ENCODE assay signal across 1 cellular context in genomic region chr11:1694064-1694845, GRCh38.
TF ChIP-seq lines count a peak whose summit lies in the region.

No MANE protein-coding gene starts in this region.

TF ChIP-seq in K562, 482 proteins besides CTCF, POLR2A, EP300 and RAD21 (continued from another document):
- TF ChIP-seq HMGN3 (IDR thresholded peaks at IDR 0.05; ENCODE audit: borderline replicate concordance, extremely low read depth, insufficient read length, low read depth, low read length) (peak; percentile 22), CBX5 (IDR thresholded peaks at IDR 0.05; ENCODE audit: borderline replicate concordance, low read depth) (peak; percentile 22; the same call in 1 of the 2 replicates), RB1 (IDR thresholded peaks at IDR 0.05; ENCODE audit: low read depth) (peak; percentile 89), JUND (IDR thresholded peaks at IDR 0.05; ENCODE audit: borderline replicate concordance, low read depth, low read length) (peak; percentile 30; the same call in 1 of the 2 replicates), JUND (tag; IDR thresholded peaks at IDR 0.05; ENCODE audit: borderline replicate concordance, low read depth, low read length) (no peak), ARID2 (IDR thresholded peaks at IDR 0.05) (peak; percentile 85), MYNN (IDR thresholded peaks at IDR 0.05) (0 out of 2 replicates have a peak, but pooled peaks have one; percentile 34), MYNN (CRISPR knock-in tag; IDR thresholded peaks at IDR 0.05) (no peak), VEZF1 (CRISPR knock-in tag; IDR thresholded peaks at IDR 0.05) (peak; percentile 99), TCF15 (CRISPR knock-in tag; IDR thresholded peaks at IDR 0.05) (no peak), ZBTB7A (IDR thresholded peaks at IDR 0.05; ENCODE audit: borderline replicate concordance, control insufficient read depth, low read depth, low read length) (0 out of 2 replicates have a peak, but pooled peaks have one; percentile 7), SMARCE1 (IDR thresholded peaks at IDR 0.05) (no peak), ZNF174 (CRISPR knock-in tag; IDR thresholded peaks at IDR 0.05) (no peak), PTBP1 (IDR thresholded peaks at IDR 0.05; ENCODE audit: low read depth, low read length) (no peak), SMC3 (conservative IDR thresholded peaks at IDR 0.05; ENCODE audit: insufficient read depth, low read depth, low read length) (peak; percentile 98), XRCC5 (IDR thresholded peaks at IDR 0.05; ENCODE audit: low read depth, low read length) (peak; percentile 40; the same call in 1 of the 2 replicates), SP1 (CRISPR knock-in tag; IDR thresholded peaks at IDR 0.05) (0 out of 2 replicates have a peak, but pooled peaks have one; percentile 36), HDGF (IDR thresholded peaks at IDR 0.05) (0 out of 2 replicates have a peak, but pooled peaks have one; percentile 30), GATAD2A (IDR thresholded peaks at IDR 0.05) (no peak), RCOR1 (IDR thresholded peaks at IDR 0.05; ENCODE audit: borderline replicate concordance in 1 of 2, low read depth in 2 of 2, low read length in 2 of 2) (peak in 1 of 2 experiments; percentile 45; a peak in 2 of 4 replicates), TFAP4 (CRISPR knock-in tag; IDR thresholded peaks at IDR 0.05; ENCODE audit: borderline replicate concordance) (peak; percentile 48; the same call in 1 of the 2 replicates), MAZ (CRISPR knock-in tag; conservative IDR thresholded peaks at IDR 0.05 in 1 of 2, IDR thresholded peaks at IDR 0.05 in 1 of 2) (peak; percentile 91 to 98), NR3C1 (CRISPR knock-in tag; IDR thresholded peaks at IDR 0.05) (no peak), CTBP1 (IDR thresholded peaks at IDR 0.05; ENCODE audit: borderline replicate concordance) (peak; percentile 44; the same call in 1 of the 2 replicates), ZNF263 (CRISPR knock-in tag; IDR thresholded peaks at IDR 0.05; ENCODE audit: borderline replicate concordance) (peak; percentile 96), GABPB1 (CRISPR knock-in tag; IDR thresholded peaks at IDR 0.05) (peak; percentile 49; the same call in 1 of the 2 replicates), PHF20 (IDR thresholded peaks at IDR 0.05; ENCODE audit: partially characterized antibody) (peak; percentile 27), HES1 (IDR thresholded peaks at IDR 0.05; ENCODE audit: low read depth) (no peak), CTCFL (IDR thresholded peaks at IDR 0.05; ENCODE audit: borderline replicate concordance, insufficient read depth, low read depth, low read length, poor library complexity, severe bottlenecking) (peak; percentile 45), JUN (IDR thresholded peaks at IDR 0.05; ENCODE audit: borderline replicate concordance, low read depth, low read length) (no peak), JUN (CRISPR knock-in tag; IDR thresholded peaks at IDR 0.05; ENCODE audit: borderline replicate concordance) (peak; percentile 52; the same call in 1 of the 2 replicates), MTA1 (IDR thresholded peaks at IDR 0.05; ENCODE audit: borderline replicate concordance) (peak; percentile 88), CXXC5 (CRISPR knock-in tag; IDR thresholded peaks at IDR 0.05) (peak; percentile 23; the same call in 1 of the 2 replicates), EGR1 (conservative IDR thresholded peaks at IDR 0.05) (0 out of 2 replicates have a peak, but pooled peaks have one; percentile 10)
